9 cellular contexts compared by ENCODE assay signal in genomic region chr14:21768116-21768874, GRCh38.
DNase-seq lines count a peak whose midpoint lies in the region; ATAC-seq and TF ChIP-seq lines count a peak whose summit lies in the region.
"Had no signal": no experiment of that assay in that cellular context is flagged by ENCODE, and none has a peak within 500 bp of the region (broad histone marks: within the 10 kb centered on the region; RNA-seq: fewer than 3 reads in every experiment).

No MANE protein-coding gene starts in this region.

- DNase-seq in NCI-H345 treated with DMSO at 0.1 percent for 48 hours (lab: John Stamatoyannopoulos, UW; ENCODE audit: unreplicated experiment): peak; percentile 6
- no peak for DNase-seq in astrocyte of the cerebellum (ENCODE audit: low read depth)
- DNase-seq in mesenteric fat pad (ENCODE audit: low spot score): peak; percentile 43
- no peak for DNase-seq in NOMO-1 (lab: John Stamatoyannopoulos, UW; ENCODE audit: unreplicated experiment in 2 of 2)
- DNase-seq in NCI-H2029 (lab: John Stamatoyannopoulos, UW): no peak

- no peak overlapping the region for H3K4me3 ChIP-seq in astrocyte of the cerebellum (ENCODE audit: low read depth, low read length)

- in situ Hi-C loops in astrocyte of the cerebellum (cut with HindIII; ENCODE audit: low sequenced_read_pairs): no loop called here

- TF ChIP-seq CTCF in C4-2B (conservative IDR thresholded peaks at IDR 0.05): peak; percentile 83
- TF ChIP-seq CTCF in astrocyte of the cerebellum (IDR thresholded peaks at IDR 0.05; ENCODE audit: low read depth, low read length, missing control alignments): peak; percentile 48

- H3K27ac ChIP-seq in C4-2B: no peak overlapping the region
- H3K27ac ChIP-seq: HL-60 had no signal

- ATAC-seq in GM18502 (IDR thresholded peaks at IDR 0.05; ENCODE audit: poor library complexity, unreplicated experiment) (peak; percentile 56), HG02840 (IDR thresholded peaks at IDR 0.05; ENCODE audit: low FRiP score, unreplicated experiment) (no peak)

Comparison
In these comparisons a context has a peak if more than half of its experiments do, and no peak if none do; other contexts are left out.
1. DNase-seq: peak in NCI-H345 treated with DMSO at 0.1 percent for 48 hours (single experiment) and mesenteric fat pad (single experiment); none in astrocyte of the cerebellum (single experiment), NOMO-1 (0 of 2) and NCI-H2029 (single experiment).